Comparison of ENCODE assay signal across 20 cellular contexts in the genomic region with DNA sequence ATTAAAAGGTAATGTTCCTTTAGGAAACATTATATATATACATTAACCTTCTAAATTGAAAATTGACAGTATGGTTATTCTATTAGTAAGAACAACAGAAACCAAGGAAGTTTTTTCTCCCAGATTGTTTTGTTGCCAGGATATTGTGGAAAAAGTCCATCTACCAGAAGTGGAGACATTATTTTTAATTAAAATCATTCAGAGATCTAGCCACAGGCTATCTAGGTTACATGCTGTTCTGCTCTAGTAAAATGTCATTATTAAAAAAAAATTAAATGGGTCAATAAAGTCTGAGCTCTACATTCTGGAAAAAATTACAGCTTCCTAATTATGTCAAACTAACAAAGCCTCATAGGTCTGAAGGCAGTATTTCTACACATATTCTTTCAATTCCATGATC.
DNase-seq lines count a peak whose midpoint lies in the region; ATAC-seq, FAIRE-seq and TF ChIP-seq lines count a peak whose summit lies in the region.
"Had no signal": no experiment of that assay in that cellular context is flagged by ENCODE, and none has a peak within 500 bp of the region (broad histone marks: within the 10 kb centered on the region; RNA-seq: fewer than 3 reads in every experiment).

No MANE protein-coding gene starts in this region.

- no peak overlapping the region for H2AK5ac ChIP-seq in H1 (ENCODE audit: low read depth, low read length)

- H3K9me2 ChIP-seq in PC-3 (replicated peaks; ENCODE audit: low read length) = no peaks in the 10 kb centered on the region

- no peak for ATAC-seq in activated CD8-positive, alpha-beta T cell treated with anti-CD3 and anti-CD28 coated beads for 36 hours
- ATAC-seq in activated CD8-positive, alpha-beta T cell treated with anti-CD3 and anti-CD28 coated beads, Interleukin-2, amount 10 ng/mL, durations not matched to agents 7 days and 5 days = no peak
- no peak for ATAC-seq in PC-3

- H3K4me2 ChIP-seq in H1 (ENCODE audit: insufficient read depth in 1 of 2, low read depth in 2 of 2, low read length in 2 of 2) (no peak overlapping the region), PC-3 (ENCODE audit: low read length) (no peak overlapping the region)

- H4K8ac ChIP-seq in H1 (ENCODE audit: extremely low read depth, insufficient read depth, low read length) = no peak overlapping the region

- no peak for TF ChIP-seq POLR2A in H1 (IDR thresholded peaks at IDR 0.05; ENCODE audit: control extremely low read depth in 1 of 2, low read depth in 2 of 2, low read length in 2 of 2)

- H3K79me2 ChIP-seq in H1 (ENCODE audit: control insufficient read depth in 1 of 2, insufficient read depth in 2 of 2, low read length in 2 of 2) (no peaks in the 10 kb centered on the region), PC-3 (ENCODE audit: low read length) (no peaks in the 10 kb centered on the region)

- no peak overlapping the region for H2BK120ac ChIP-seq in H1 (replicated peaks; ENCODE audit: low read depth, low read length)

- peaks cover 36% of the 10 kb centered on the region for H3K4me1 Mint-ChIP-seq in activated CD8-positive, alpha-beta T cell treated with anti-CD3 and anti-CD28 coated beads for 36 hours (ENCODE audit: low read depth)
- peaks cover 17% of the 10 kb centered on the region for H3K4me1 Mint-ChIP-seq in activated CD8-positive, alpha-beta T cell treated with anti-CD3 and anti-CD28 coated beads, Interleukin-2, amount 10 ng/mL, durations not matched to agents 7 days and 5 days (ENCODE audit: low read depth)
- H3K4me1 Mint-ChIP-seq in CD4-positive, alpha-beta memory T cell = peaks cover 34 to 61% (median 50%) of the 10 kb centered on the region in 4 donors
- H3K4me1 Mint-ChIP-seq in activated CD4-positive, alpha-beta memory T cell treated with anti-CD3 and anti-CD28 coated beads for 36 hours (ENCODE audit: low read depth) = peaks cover 43% of the 10 kb centered on the region

- no peak overlapping the region for H2BK20ac ChIP-seq in H1 (ENCODE audit: low read length)

- H3K4me3 ChIP-seq in CD4-positive, alpha-beta memory T cell (ENCODE audit: low read length in 2 of 2) = no peak overlapping the region
- H3K4me3 ChIP-seq in H1 (ENCODE audit: extremely low read depth in 1 of 4, insufficient read depth in 2 of 4, low read depth in 3 of 4, low read length in 4 of 4) (no peak overlapping the region), colonic mucosa (no peak overlapping the region), PC-3 (ENCODE audit: low read length) (no peak overlapping the region), kidney (ENCODE audit: low read length in 2 of 2) (no peak overlapping the region)

- H3K27ac ChIP-seq in CD4-positive, alpha-beta memory T cell (ENCODE audit: low read depth, low read length) = peak overlapping the region; percentile 52
- H3K27ac ChIP-seq in H1 (ENCODE audit: low read depth, low read length) (no peak overlapping the region), colonic mucosa (no peak overlapping the region), PC-3 (ENCODE audit: low read length) (no peak overlapping the region), kidney (ENCODE audit: low read depth in 2 of 2, low read length in 2 of 2) (no peak overlapping the region)

- peaks cover 8% of the 10 kb centered on the region for H3K9me3 Mint-ChIP-seq in activated CD8-positive, alpha-beta T cell treated with anti-CD3 and anti-CD28 coated beads for 36 hours
- no peaks in the 10 kb centered on the region for H3K9me3 Mint-ChIP-seq in activated CD8-positive, alpha-beta T cell treated with anti-CD3 and anti-CD28 coated beads, Interleukin-2, amount 10 ng/mL, durations not matched to agents 7 days and 5 days (ENCODE audit: insufficient read depth)
- H3K9me3 Mint-ChIP-seq in CD4-positive, alpha-beta memory T cell = peaks cover 0 to 11% (median 4%) of the 10 kb centered on the region in 8 donors
- peaks cover 8% of the 10 kb centered on the region for H3K9me3 Mint-ChIP-seq in activated CD4-positive, alpha-beta memory T cell treated with anti-CD3 and anti-CD28 coated beads for 36 hours

- intact Hi-C loops in activated CD8-positive, alpha-beta T cell treated with anti-CD3 and anti-CD28 coated beads for 36 hours (cut with micrococcal nuclease) = no loop called here
- intact Hi-C loops in CD4-positive, alpha-beta memory T cell (cut with micrococcal nuclease) = loop anchor here (5.0 kb wide), 1 partner anchor 44 kb away; no protein-coding TSS in a partner anchor
- intact Hi-C loops in activated CD4-positive, alpha-beta memory T cell treated with anti-CD3 and anti-CD28 coated beads for 36 hours (cut with micrococcal nuclease) = loop anchor here (2.0 kb wide), 1 partner anchor 24 kb away; no protein-coding TSS in a partner anchor
- intact Hi-C loops in colonic mucosa (cut with DNase I) = no loop called here
- intact Hi-C loops in PC-3 (cut with micrococcal nuclease) = no loop called here
- intact Hi-C loops in kidney (cut with DNase I) = no loop called here

- no peaks in the 10 kb centered on the region for H3K27me3 Mint-ChIP-seq in activated CD8-positive, alpha-beta T cell treated with anti-CD3 and anti-CD28 coated beads for 36 hours
- H3K27me3 Mint-ChIP-seq in activated CD8-positive, alpha-beta T cell treated with anti-CD3 and anti-CD28 coated beads, Interleukin-2, amount 10 ng/mL, durations not matched to agents 7 days and 5 days (ENCODE audit: low read depth) = no peaks in the 10 kb centered on the region
- no peaks in the 10 kb centered on the region for H3K27me3 Mint-ChIP-seq in CD4-positive, alpha-beta memory T cell
- H3K27me3 Mint-ChIP-seq in activated CD4-positive, alpha-beta memory T cell treated with anti-CD3 and anti-CD28 coated beads for 36 hours = no peaks in the 10 kb centered on the region
- H3K27me3 Mint-ChIP-seq: B cell had no signal

- no peaks in the 10 kb centered on the region for H3K9me3 ChIP-seq in CD4-positive, alpha-beta memory T cell (ENCODE audit: control insufficient read depth in 1 of 2, low read length in 2 of 2)
- H3K9me3 ChIP-seq in H1 (ENCODE audit: insufficient read depth in 2 of 2, low read depth in 1 of 2, low read length in 1 of 2) (no peaks in the 10 kb centered on the region), colonic mucosa (no peaks in the 10 kb centered on the region), PC-3 (ENCODE audit: low read length) (no peaks in the 10 kb centered on the region), kidney (ENCODE audit: control insufficient read depth in 1 of 2, low read length in 2 of 2) (no peaks in the 10 kb centered on the region)

- no peak overlapping the region for H3K23ac ChIP-seq in H1 (ENCODE audit: insufficient read length)

- no peak overlapping the region for H3K56ac ChIP-seq in H1 (replicated peaks; ENCODE audit: insufficient read length, low read depth, low read length)

- no peak overlapping the region for H4K5ac ChIP-seq in H1 (ENCODE audit: insufficient read length, low read depth, low read length)

- H3K4me3 Mint-ChIP-seq in activated CD8-positive, alpha-beta T cell treated with anti-CD3 and anti-CD28 coated beads for 36 hours = no peak overlapping the region
- no peak overlapping the region for H3K4me3 Mint-ChIP-seq in activated CD8-positive, alpha-beta T cell treated with anti-CD3 and anti-CD28 coated beads, Interleukin-2, amount 10 ng/mL, durations not matched to agents 7 days and 5 days
- peak overlapping the region; percentile 73 to 91 (median 82) for H3K4me3 Mint-ChIP-seq in CD4-positive, alpha-beta memory T cell
- H3K4me3 Mint-ChIP-seq in activated CD4-positive, alpha-beta memory T cell treated with anti-CD3 and anti-CD28 coated beads for 36 hours = no peak overlapping the region
- H3K4me3 Mint-ChIP-seq: B cell had no signal

- no peak overlapping the region for H3K18ac ChIP-seq in H1 (ENCODE audit: extremely low read depth, low read length)

- H2AFZ ChIP-seq in H1 (ENCODE audit: low read length) (no peak overlapping the region), PC-3 (ENCODE audit: low read length) (no peak overlapping the region)

- H3K14ac ChIP-seq in H1 (ENCODE audit: insufficient read length) = no peak overlapping the region

- H2BK12ac ChIP-seq in H1 (ENCODE audit: low read depth, low read length) = no peak overlapping the region

- H4K20me1 ChIP-seq in H1 (replicated peaks in 1 of 2; ENCODE audit: control insufficient read depth in 1 of 2, insufficient read depth in 2 of 2, low read length in 2 of 2) (no peaks in the 10 kb centered on the region), PC-3 (ENCODE audit: low read length) (no peaks in the 10 kb centered on the region)

- H3F3A ChIP-seq in PC-3 (ENCODE audit: low read length, unreplicated experiment) = no peaks in the 10 kb centered on the region

- no peaks in the 10 kb centered on the region for H3K79me1 ChIP-seq in H1 (ENCODE audit: low read depth, low read length)

- peaks cover 48% of the 10 kb centered on the region for H3K4me1 ChIP-seq in CD4-positive, alpha-beta memory T cell (ENCODE audit: insufficient read depth, low read length)
- peaks cover 9 to 23% (median 16%) of the 10 kb centered on the region in 4 experiments; a peak in 6 of 7 replicates for H3K4me1 ChIP-seq in H1 (replicated peaks in 1 of 4; ENCODE audit: control insufficient read depth in 3 of 4, insufficient read depth in 4 of 4, low read length in 3 of 4)
- no peaks in the 10 kb centered on the region for H3K4me1 ChIP-seq in colonic mucosa
- no peaks in the 10 kb centered on the region for H3K4me1 ChIP-seq in PC-3 (ENCODE audit: insufficient read depth, low read length)
- peaks cover 0 to 7% of the 10 kb centered on the region in 2 donors for H3K4me1 ChIP-seq in kidney (ENCODE audit: control insufficient read depth in 1 of 2, insufficient read depth in 1 of 2, low read depth in 1 of 2, low read length in 2 of 2)

- BruUV-seq in PC-3 (replicated peaks; lab: Mats Ljungman, UMichigan) = no TSS peak

- no peak for TF ChIP-seq RAD21 in H1 (IDR thresholded peaks at IDR 0.05 in 1 of 2, conservative IDR thresholded peaks at IDR 0.05 in 1 of 2; ENCODE audit: low read depth in 2 of 2, low read length in 2 of 2)

- TF ChIP-seq CTCF in activated CD8-positive, alpha-beta T cell treated with anti-CD3 and anti-CD28 coated beads for 36 hours (IDR thresholded peaks at IDR 0.05) = no peak
- no peak for TF ChIP-seq CTCF in H1 (IDR thresholded peaks at IDR 0.05; ENCODE audit: control extremely low read depth in 1 of 3, insufficient read depth in 1 of 3, low read depth in 1 of 3, low read length in 3 of 3)
- no peak for TF ChIP-seq CTCF in colonic mucosa (IDR thresholded peaks at IDR 0.05)
- TF ChIP-seq CTCF in PC-3 (conservative IDR thresholded peaks at IDR 0.05; ENCODE audit: low read depth, low read length) = no peak
- no peak for TF ChIP-seq CTCF in kidney (IDR thresholded peaks at IDR 0.05; ENCODE audit: borderline replicate concordance, extremely low read depth, insufficient read depth)

- H3K27me3 ChIP-seq in CD4-positive, alpha-beta memory T cell (ENCODE audit: insufficient read depth, low read length) = no peaks in the 10 kb centered on the region
- H3K27me3 ChIP-seq in H1 (replicated peaks in 1 of 4; ENCODE audit: control insufficient read depth in 3 of 4, extremely low read depth in 1 of 4, insufficient read depth in 3 of 4, low read length in 3 of 4) (no peaks in the 10 kb centered on the region), colonic mucosa (no peaks in the 10 kb centered on the region), PC-3 (ENCODE audit: low read length) (no peaks in the 10 kb centered on the region)

- no peak overlapping the region for H3K9ac ChIP-seq in H1 (replicated peaks in 1 of 4; ENCODE audit: extremely low read depth in 1 of 4, low read depth in 3 of 4, low read length in 3 of 4)
- no peak overlapping the region for H3K9ac ChIP-seq in colonic mucosa (ENCODE audit: low read depth in 2 of 2, low read length in 2 of 2)
- H3K9ac ChIP-seq in PC-3 (ENCODE audit: low read length) = no peak overlapping the region
- H3K9ac ChIP-seq in kidney (ENCODE audit: low read length in 2 of 2) = no peak overlapping the region

- TF ChIP-seq EP300 in H1 (IDR thresholded peaks at IDR 0.05; ENCODE audit: borderline replicate concordance in 1 of 2, low read depth in 2 of 2, low read length in 2 of 2) = no peak

- H3K27ac Mint-ChIP-seq in activated CD8-positive, alpha-beta T cell treated with anti-CD3 and anti-CD28 coated beads for 36 hours = peak overlapping the region; percentile 65
- no peak overlapping the region for H3K27ac Mint-ChIP-seq in activated CD8-positive, alpha-beta T cell treated with anti-CD3 and anti-CD28 coated beads, Interleukin-2, amount 10 ng/mL, durations not matched to agents 7 days and 5 days
- peak overlapping the region; percentile 92 to 99 (median 95) for H3K27ac Mint-ChIP-seq in CD4-positive, alpha-beta memory T cell
- peak overlapping the region; percentile 74 for H3K27ac Mint-ChIP-seq in activated CD4-positive, alpha-beta memory T cell treated with anti-CD3 and anti-CD28 coated beads for 36 hours
- H3K27ac Mint-ChIP-seq: B cell had no signal

- no peaks in the 10 kb centered on the region for H3K23me2 ChIP-seq in H1 (ENCODE audit: low read depth, low read length)

- H2BK5ac ChIP-seq in H1 (ENCODE audit: low read depth, low read length) = no peak overlapping the region

- H3K4ac ChIP-seq in H1 (replicated peaks; ENCODE audit: insufficient read length, low read depth, low read length) = no peak overlapping the region

- CTCF ChIA-PET in activated CD8-positive, alpha-beta T cell treated with anti-CD3 and anti-CD28 coated beads for 36 hours (lab: Charles Lee) = interaction anchor here (1.0 kb wide), 1 partner anchor 30 kb away, joined by 3 read pairs; no protein-coding TSS in a partner anchor
- CTCF ChIA-PET in activated CD8-positive, alpha-beta T cell treated with anti-CD3 and anti-CD28 coated beads, Interleukin-2, amount 10 ng/mL, durations not matched to agents 7 days and 5 days (lab: Charles Lee) = interaction anchor here (0.9 to 1.3 kb wide), 2 partner anchors 38 to 76 kb away, joined by 3 read pairs; no protein-coding TSS in a partner anchor
- CTCF ChIA-PET in CD4-positive, alpha-beta memory T cell (lab: Charles Lee; ENCODE audit: partially characterized antibody) = interaction anchor here (1.5 to 3.5 kb wide), 3 partner anchors 30 to 81 kb away, joined by 4 to 21 read pairs (median 4); a partner anchor contains a TSS
- CTCF ChIA-PET in activated CD4-positive, alpha-beta memory T cell treated with anti-CD3 and anti-CD28 coated beads for 36 hours (lab: Charles Lee) = no interaction called here
- CTCF ChIA-PET in H1 (lab: Charles Lee; ENCODE audit: partially characterized antibody) = interaction anchor here (1.0 kb wide), 1 partner anchor 30 kb away, joined by 4 read pairs; no protein-coding TSS in a partner anchor
- CTCF ChIA-PET in PC-3 (lab: Charles Lee) = no interaction called here

- H3K36me3 ChIP-seq in CD4-positive, alpha-beta memory T cell (ENCODE audit: insufficient read depth, low read length) = peaks cover 10% of the 10 kb centered on the region
- peaks cover 0 to 6% (median 2%) of the 10 kb centered on the region in 4 experiments; a peak in 4 of 8 replicates for H3K36me3 ChIP-seq in H1 (ENCODE audit: control insufficient read depth in 2 of 4, insufficient read depth in 4 of 4, low read length in 3 of 4)
- H3K36me3 ChIP-seq in colonic mucosa = peaks cover 9% of the 10 kb centered on the region
- H3K36me3 ChIP-seq in PC-3 (ENCODE audit: low read depth, low read length) = peaks cover 3% of the 10 kb centered on the region
- peaks cover 20 to 25% of the 10 kb centered on the region in 2 donors for H3K36me3 ChIP-seq in kidney (ENCODE audit: control insufficient read depth in 1 of 2, insufficient read depth in 2 of 2, low read length in 2 of 2)

- POLR2A ChIA-PET in activated CD8-positive, alpha-beta T cell treated with anti-CD3 and anti-CD28 coated beads for 36 hours (lab: Charles Lee) = interaction anchor here (0.7 kb wide), 1 partner anchor 91 kb away, joined by 3 read pairs; no protein-coding TSS in a partner anchor
- POLR2A ChIA-PET in activated CD8-positive, alpha-beta T cell treated with anti-CD3 and anti-CD28 coated beads, Interleukin-2, amount 10 ng/mL, durations not matched to agents 7 days and 5 days (lab: Charles Lee) = no interaction called here
- POLR2A ChIA-PET in CD4-positive, alpha-beta memory T cell (lab: Charles Lee; ENCODE audit: partially characterized antibody) = interaction anchor here (1.2 to 4.3 kb wide), 7 partner anchors 20 to 213 kb away, joined by 3 to 22 read pairs (median 8); a partner anchor contains a TSS
- POLR2A ChIA-PET in activated CD4-positive, alpha-beta memory T cell treated with anti-CD3 and anti-CD28 coated beads for 36 hours (lab: Charles Lee) = no interaction called here
- POLR2A ChIA-PET in H1 (lab: Charles Lee; ENCODE audit: partially characterized antibody) (no interaction called here), PC-3 (lab: Charles Lee; ENCODE audit: unreplicated experiment) (no interaction called here)

- H3K36me3 Mint-ChIP-seq in activated CD8-positive, alpha-beta T cell treated with anti-CD3 and anti-CD28 coated beads for 36 hours (ENCODE audit: low read depth) = peaks cover 23% of the 10 kb centered on the region
- H3K36me3 Mint-ChIP-seq in activated CD8-positive, alpha-beta T cell treated with anti-CD3 and anti-CD28 coated beads, Interleukin-2, amount 10 ng/mL, durations not matched to agents 7 days and 5 days (ENCODE audit: low read depth) = peaks cover 17% of the 10 kb centered on the region
- peaks cover 39 to 47% of the 10 kb centered on the region in 2 donors for H3K36me3 Mint-ChIP-seq in CD4-positive, alpha-beta memory T cell
- peaks cover 34% of the 10 kb centered on the region for H3K36me3 Mint-ChIP-seq in activated CD4-positive, alpha-beta memory T cell treated with anti-CD3 and anti-CD28 coated beads for 36 hours

- H2BK15ac ChIP-seq in H1 (ENCODE audit: low read length) = peak overlapping the region; percentile 92; the same call in 1 of the 2 replicates

- FAIRE-seq in H1 (lab: Jason Lieb, UNC) (no peak), kidney (lab: Jason Lieb, UNC) (no peak)
- FAIRE-seq: D721Med, GM12892, H54 had no signal

- DNase-seq in activated CD8-positive, alpha-beta T cell treated with anti-CD3 and anti-CD28 coated beads for 36 hours = no peak
- no peak for DNase-seq in activated CD8-positive, alpha-beta T cell treated with anti-CD3 and anti-CD28 coated beads, Interleukin-2, amount 10 ng/mL, durations not matched to agents 7 days and 5 days
- DNase-seq in CD4-positive, alpha-beta memory T cell = no peak
- no peak for DNase-seq in activated CD4-positive, alpha-beta memory T cell treated with anti-CD3 and anti-CD28 coated beads for 36 hours
- DNase-seq in H1 (ENCODE audit: low read depth in 1 of 2, low spot score in 2 of 2) = no peak
- no peak for DNase-seq in colonic mucosa
- DNase-seq in PC-3 = no peak
- DNase-seq in kidney = no peak
- DNase-seq: DMS79; KBM-7; NCI-H1105 treated with DMSO at 0.1 percent for 48 hours; NCI-H1694; NCI-H2081 treated with DMSO at 0.1 percent for 48 hours; NCI-H446 treated with DMSO at 0.1 percent for 48 hours; NK-92 treated with Interleukin-12 subunit alpha and Interleukin-12 subunit beta, amount 100 ng/mL, for 24 hours; Right ventricle myocardium superior had no signal

- no peak overlapping the region for H4K91ac ChIP-seq in H1 (replicated peaks; ENCODE audit: insufficient read length, low read length)

Comparison
In these comparisons a context has a peak if more than half of its experiments do, and no peak if none do; other contexts are left out.
1. POLR2A ChIA-PET loops: an anchor here in activated CD8-positive, alpha-beta T cell treated with anti-CD3 and anti-CD28 coated beads for 36 hours (0.7 kb wide) and CD4-positive, alpha-beta memory T cell (1.2 to 4.3 kb wide); none called in activated CD8-positive, alpha-beta T cell treated with anti-CD3 and anti-CD28 coated beads, Interleukin-2, amount 10 ng/mL, durations not matched to agents 7 days and 5 days, activated CD4-positive, alpha-beta memory T cell treated with anti-CD3 and anti-CD28 coated beads for 36 hours, H1 and PC-3.
2. H3K4me3 Mint-ChIP-seq: peak in CD4-positive, alpha-beta memory T cell (8 of 8); none in activated CD8-positive, alpha-beta T cell treated with anti-CD3 and anti-CD28 coated beads for 36 hours (single experiment), activated CD8-positive, alpha-beta T cell treated with anti-CD3 and anti-CD28 coated beads, Interleukin-2, amount 10 ng/mL, durations not matched to agents 7 days and 5 days (single experiment) and activated CD4-positive, alpha-beta memory T cell treated with anti-CD3 and anti-CD28 coated beads for 36 hours (single experiment).
3. CTCF ChIA-PET loops: an anchor here in activated CD8-positive, alpha-beta T cell treated with anti-CD3 and anti-CD28 coated beads for 36 hours (1.0 kb wide), activated CD8-positive, alpha-beta T cell treated with anti-CD3 and anti-CD28 coated beads, Interleukin-2, amount 10 ng/mL, durations not matched to agents 7 days and 5 days (0.9 to 1.3 kb wide), CD4-positive, alpha-beta memory T cell (1.5 to 3.5 kb wide) and H1 (1.0 kb wide); none called in activated CD4-positive, alpha-beta memory T cell treated with anti-CD3 and anti-CD28 coated beads for 36 hours and PC-3.
4. intact Hi-C loops: an anchor here in CD4-positive, alpha-beta memory T cell (5.0 kb wide) and activated CD4-positive, alpha-beta memory T cell treated with anti-CD3 and anti-CD28 coated beads for 36 hours (2.0 kb wide); none called in activated CD8-positive, alpha-beta T cell treated with anti-CD3 and anti-CD28 coated beads for 36 hours, colonic mucosa, PC-3 and kidney.